8 cellular contexts compared by ENCODE assay signal in the genomic region with DNA sequence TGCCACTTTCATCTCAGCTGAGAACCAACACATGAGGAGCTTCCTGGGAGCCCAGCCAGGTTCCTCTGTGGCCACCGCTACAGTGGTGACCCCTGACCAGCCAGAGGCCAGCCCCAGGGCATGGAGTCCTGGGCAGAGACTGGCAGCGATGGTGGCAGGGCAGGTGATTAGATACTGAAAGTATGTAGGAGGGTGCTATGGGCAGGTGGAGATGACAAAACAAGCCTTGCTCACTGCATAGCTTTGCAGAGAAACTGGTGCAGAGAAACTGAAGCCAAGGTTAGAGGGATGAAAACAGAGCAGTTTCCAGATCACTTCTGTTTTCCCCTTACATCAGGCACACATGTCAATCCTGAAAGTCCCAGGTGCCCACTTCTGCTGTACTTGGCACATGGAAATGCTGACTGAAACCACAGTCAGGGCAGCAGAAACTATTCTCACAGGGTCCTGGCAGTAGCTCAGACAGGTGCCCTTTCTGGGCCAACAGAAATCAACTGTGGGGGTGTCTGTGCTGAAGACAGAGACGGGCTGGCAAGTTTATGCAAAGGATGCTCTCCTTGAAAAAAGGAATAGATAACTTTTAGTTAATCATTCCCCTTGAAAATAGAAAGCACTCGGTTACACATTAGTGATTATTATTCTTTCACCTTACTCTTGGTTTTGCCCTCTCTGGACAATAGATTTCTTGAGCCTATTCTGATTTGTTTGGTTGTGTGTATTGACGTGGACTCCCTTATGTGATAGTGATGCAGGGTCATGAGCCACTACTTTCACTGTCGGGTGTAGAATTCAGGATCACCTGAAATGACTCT.
A peak's percentile ranks its signal among the peaks of the same experiment; 100 is the strongest.
DNase-seq lines count a peak whose midpoint lies in the region; ATAC-seq, FAIRE-seq and TF ChIP-seq lines count a peak whose summit lies in the region.

No MANE protein-coding gene starts in this region.

- peaks cover 68% of the 10 kb centered on the region for H3K4me1 ChIP-seq in OCI-LY3 (ENCODE audit: low read length)

- peak overlapping the region; percentile 48 for H3K27ac Mint-ChIP-seq in activated CD4-positive, alpha-beta T cell treated with anti-CD3 and anti-CD28 coated beads, Interleukin-2, amount 10 ng/mL, durations not matched to agents 24 days and 14 days

- no peak for FAIRE-seq in HTR-8/SVneo (lab: Jason Lieb, UNC)

- H3K4me3 Mint-ChIP-seq in activated CD4-positive, alpha-beta T cell treated with anti-CD3 and anti-CD28 coated beads, Interleukin-2, amount 10 ng/mL, durations not matched to agents 24 days and 14 days, result no peak overlapping the region

- H3K4me2 ChIP-seq in OCI-LY3 (ENCODE audit: low read length), result peak overlapping the region; percentile 59

- no peaks in the 10 kb centered on the region for H3K79me2 ChIP-seq in OCI-LY3 (ENCODE audit: low read length)

- H3K4me3 ChIP-seq in OCI-LY3 (ENCODE audit: low read length) (peak overlapping the region; percentile 40), MG63 (no peak overlapping the region)

- H2AFZ ChIP-seq in OCI-LY3 (ENCODE audit: low read depth, low read length), result no peak overlapping the region

- peaks cover 16% of the 10 kb centered on the region for H3K36me3 Mint-ChIP-seq in activated CD4-positive, alpha-beta T cell treated with anti-CD3 and anti-CD28 coated beads, Interleukin-2, amount 10 ng/mL, durations not matched to agents 24 days and 14 days (ENCODE audit: low read depth)

- DNase-seq in activated CD4-positive, alpha-beta T cell treated with anti-CD3 and anti-CD28 coated beads, Interleukin-2, amount 10 ng/mL, durations not matched to agents 24 days and 14 days, result peak; percentile 69
- DNase-seq in activated CD4-positive, alpha-beta T cell treated with anti-CD3 and anti-CD28 coated beads, Interleukin-2, amount 50 U/mL, for 1 hour, result no peak
- no peak for DNase-seq in stimulated activated naive CD8-positive, alpha-beta T cell treated with anti-CD3 and anti-CD28 coated beads, Interleukin-15, Interleukin-2, amounts not matched to agents 100 U/mL and 50 U/mL, for 24 hours
- no peak for DNase-seq in HTR-8/SVneo (ENCODE audit: insufficient read length, low spot score)
- no peak for DNase-seq in MG63
- DNase-seq in NCI-H2227 treated with DMSO at 0.1 percent for 48 hours (lab: John Stamatoyannopoulos, UW), result no peak

- H3K27me3 ChIP-seq in OCI-LY3 (ENCODE audit: low read depth, low read length) (no peaks in the 10 kb centered on the region), MG63 (no peaks in the 10 kb centered on the region)

- H3K27me3 Mint-ChIP-seq in activated CD4-positive, alpha-beta T cell treated with anti-CD3 and anti-CD28 coated beads, Interleukin-2, amount 10 ng/mL, durations not matched to agents 24 days and 14 days, result no peaks in the 10 kb centered on the region

- intact Hi-C loops in activated CD4-positive, alpha-beta T cell treated with anti-CD3 and anti-CD28 coated beads, Interleukin-2, amount 10 ng/mL, durations not matched to agents 24 days and 14 days (cut with micrococcal nuclease), result no loop called here

- ATAC-seq in HG02642 (IDR thresholded peaks at IDR 0.05; ENCODE audit: poor library complexity, unreplicated experiment), result peak; percentile 86
- ATAC-seq in stimulated activated naive CD8-positive, alpha-beta T cell treated with anti-CD3 and anti-CD28 coated beads, Interleukin-15, Interleukin-2, amounts not matched to agents 100 U/mL and 50 U/mL, for 24 hours, result peak; percentile 63

- H3K9me3 Mint-ChIP-seq in activated CD4-positive, alpha-beta T cell treated with anti-CD3 and anti-CD28 coated beads, Interleukin-2, amount 10 ng/mL, durations not matched to agents 24 days and 14 days, result no peaks in the 10 kb centered on the region

- H3K9ac ChIP-seq in OCI-LY3 (ENCODE audit: low read length), result peak overlapping the region; percentile 70

- H3K36me3 ChIP-seq in OCI-LY3 (replicated peaks; ENCODE audit: low read depth, low read length) (no peaks in the 10 kb centered on the region), MG63 (no peaks in the 10 kb centered on the region)

- TF ChIP-seq CTCF in OCI-LY3 (IDR thresholded peaks at IDR 0.05; ENCODE audit: low read depth, low read length), result no peak

- no peaks in the 10 kb centered on the region for H4K20me1 ChIP-seq in OCI-LY3 (ENCODE audit: insufficient read depth, low read length)

- H3K9me3 ChIP-seq in OCI-LY3 (ENCODE audit: insufficient read depth, low read length) (no peaks in the 10 kb centered on the region), MG63 (no peaks in the 10 kb centered on the region)

- peak overlapping the region; percentile 90 for H3K27ac ChIP-seq in OCI-LY3 (ENCODE audit: low read length)

- H3K4me1 Mint-ChIP-seq in activated CD4-positive, alpha-beta T cell treated with anti-CD3 and anti-CD28 coated beads, Interleukin-2, amount 10 ng/mL, durations not matched to agents 24 days and 14 days, result peaks cover 24% of the 10 kb centered on the region
